8 cellular contexts compared by ENCODE assay signal in genomic region chr6:111087871-111088667, GRCh38. TPM values are rescaled to one million over a fixed set of nuclear protein-coding genes. Genes with fewer than 3 reads are reported as not detected.
DNase-seq lines count a peak whose midpoint lies in the region; ATAC-seq and TF ChIP-seq lines count a peak whose summit lies in the region.

No MANE protein-coding gene starts in this region.

- peak; percentile 32 for DNase-seq in SIG-M5 treated with dmso at 0.1 percent for 504 hours (lab: John Stamatoyannopoulos, UW; ENCODE audit: unreplicated experiment)
- no peak for DNase-seq in SIG-M5 (lab: John Stamatoyannopoulos, UW)
- peak; percentile 20 for DNase-seq in UCSD-AML1 (lab: John Stamatoyannopoulos, UW; ENCODE audit: unreplicated experiment)
- peak; percentile 58 to 77 (median 68) for DNase-seq in body of pancreas
- DNase-seq in stimulated activated CD8-positive, alpha-beta memory T cell treated with anti-CD3 and anti-CD28 coated beads, Interleukin-12 subunit alpha, Interleukin-12 subunit beta, amount 100 ng/mL, for 1 hour (ENCODE audit: low read depth): peak; percentile 27
- no peak for DNase-seq in hippocampal formation (lab: John Stamatoyannopoulos, UW)

- intact Hi-C loops in body of pancreas (cut with DNase I): no loop called here

- ATAC-seq in HG03520 (IDR thresholded peaks at IDR 0.05; ENCODE audit: unreplicated experiment) (peak; percentile 14), body of pancreas (peak; percentile 19)

- peak overlapping the region; percentile 34 to 38 for H3K9ac ChIP-seq in liver (ENCODE audit: low read depth in 1 of 2, low read length in 2 of 2)

- H3K4me3 ChIP-seq in body of pancreas: peak overlapping the region; percentile 67 to 91
- H3K4me3 ChIP-seq in liver (ENCODE audit: low read depth in 1 of 3, low read length in 3 of 3): peak overlapping the region; percentile 80 to 91 (median 88)

- peak overlapping the region; percentile 69 to 88 (median 84) for H3K27ac ChIP-seq in body of pancreas
- H3K27ac ChIP-seq in liver (ENCODE audit: low read depth in 1 of 2, low read length in 2 of 2): peak overlapping the region in 1 of 2 donors; percentile 35

- TF ChIP-seq RAD21 in liver (IDR thresholded peaks at IDR 0.05): no peak

- no peak for TF ChIP-seq CTCF in body of pancreas (IDR thresholded peaks at IDR 0.05)
- no peak for TF ChIP-seq CTCF in liver (IDR thresholded peaks at IDR 0.05; ENCODE audit: low read depth, low read length, missing input control)

- H3K9me3 ChIP-seq in body of pancreas (no peaks in the 10 kb centered on the region), liver (ENCODE audit: control insufficient read depth in 4 of 4, low read length in 3 of 4) (no peaks in the 10 kb centered on the region)

- H3K36me3 ChIP-seq in body of pancreas (replicated peaks in 1 of 2; ENCODE audit: insufficient read depth in 1 of 2, low read depth in 2 of 2) (no peaks in the 10 kb centered on the region), liver (ENCODE audit: control insufficient read depth in 4 of 4, insufficient read depth in 3 of 4, low read depth in 1 of 4, low read length in 3 of 4) (no peaks in the 10 kb centered on the region)

- H3K4me1 ChIP-seq in body of pancreas: peaks cover 29% of the 10 kb centered on the region
- H3K4me1 ChIP-seq in liver (ENCODE audit: control insufficient read depth in 4 of 4, insufficient read depth in 4 of 4, low read length in 3 of 4): peaks cover 0 to 20% (median 11%) of the 10 kb centered on the region in 4 donors

- 1% methylated on average over 24 to 38 of the region's 54 CpGs for WGBS in body of pancreas, 2 donors
- WGBS in liver: under 1% methylated on average over 54 of the region's 54 CpGs

- H3K27me3 ChIP-seq in body of pancreas (no peaks in the 10 kb centered on the region), liver (ENCODE audit: control insufficient read depth in 4 of 4, insufficient read depth in 4 of 4, low read length in 3 of 4) (no peaks in the 10 kb centered on the region)

- TF ChIP-seq POLR2A in body of pancreas (IDR thresholded peaks at IDR 0.05): peak in 2 of 3 donors; percentile 55 to 61

TF ChIP-seq in liver, 16 proteins besides CTCF, POLR2A, EP300 and RAD21:
- TF ChIP-seq RXRA (IDR thresholded peaks at IDR 0.05): peak; percentile 13 to 40
- TF ChIP-seq TAF1 (conservative IDR thresholded peaks at IDR 0.05): no peak

RNA-seq across cellular contexts. Expression of gene SLC16A10, which starts 0.8 kb away (rescaled TPM):
- total RNA-seq in body of pancreas (100 to 1,000 TPM in 1 of 2 donors, 10 to 100 TPM in 1; 59.4 to 124 TPM), liver (10 to 100 TPM; 11.0 to 16.7 TPM)
- 1 to 10 TPM; 1.8 to 5.8 TPM for polyA plus RNA-seq in liver

Comparison
In these comparisons a context has a peak if more than half of its experiments do, and no peak if none do; other contexts are left out.
1. DNase-seq: peak in SIG-M5 treated with dmso at 0.1 percent for 504 hours (single experiment), UCSD-AML1 (single experiment), body of pancreas (4 of 4) and stimulated activated CD8-positive, alpha-beta memory T cell treated with anti-CD3 and anti-CD28 coated beads, Interleukin-12 subunit alpha, Interleukin-12 subunit beta, amount 100 ng/mL, for 1 hour (single experiment); none in SIG-M5 (single experiment) and hippocampal formation (0 of 2).